ENCODE assay signal across 20 cellular contexts in the genomic region with DNA sequence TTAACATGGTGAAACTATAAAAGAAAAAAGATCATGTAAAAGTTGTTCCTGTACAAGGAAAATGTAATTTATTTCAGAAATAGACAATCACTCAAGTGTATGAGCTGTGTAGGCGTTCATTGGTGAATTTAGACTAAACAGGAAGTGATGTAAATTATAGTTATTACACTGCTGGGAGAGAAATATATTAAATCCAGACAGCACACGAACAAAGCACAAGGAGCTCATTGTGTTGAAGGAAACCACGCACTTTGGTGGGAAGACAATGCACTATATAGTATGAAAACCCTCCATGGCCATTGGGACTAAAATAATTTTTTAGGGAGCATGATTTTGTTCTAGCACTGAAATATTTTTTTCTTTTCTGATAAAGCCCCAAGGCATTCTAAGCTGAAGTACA.
DNase-seq lines count a peak whose midpoint lies in the region; ATAC-seq and TF ChIP-seq lines count a peak whose summit lies in the region.
"Had no signal": no experiment of that assay in that cellular context is flagged by ENCODE, and none has a peak within 500 bp of the region (broad histone marks: within the 10 kb centered on the region; RNA-seq: fewer than 3 reads in every experiment).

No MANE protein-coding gene starts in this region.

- no peak overlapping the region for H3K23ac ChIP-seq in trophoblast cell (ENCODE audit: low read length)

- no peaks in the 10 kb centered on the region for H3K79me1 ChIP-seq in trophoblast cell (ENCODE audit: low read length)

- peak overlapping the region; percentile 9 for H3K27ac Mint-ChIP-seq in activated CD8-positive, alpha-beta T cell treated with anti-CD3 and anti-CD28 coated beads for 36 hours
- H3K27ac Mint-ChIP-seq in activated CD8-positive, alpha-beta T cell treated with anti-CD3 and anti-CD28 coated beads, Interleukin-2, amount 10 ng/mL, durations not matched to agents 7 days and 5 days: no peak overlapping the region
- H3K27ac Mint-ChIP-seq in stimulated activated naive CD8-positive, alpha-beta T cell treated with anti-CD3 and anti-CD28 coated beads, Interleukin-15, amount 100 ng/mL, for 72 hours: peak overlapping the region in 1 of 2 donors; percentile 40
- H3K27ac Mint-ChIP-seq: CD4-positive, alpha-beta T cell had no signal

- intact Hi-C loops in activated CD8-positive, alpha-beta T cell treated with anti-CD3 and anti-CD28 coated beads for 36 hours (cut with micrococcal nuclease): no loop called here
- intact Hi-C loops in PC-3 (cut with micrococcal nuclease): no loop called here
- intact Hi-C loops in sciatic nerve (cut with DNase I): no loop called here

- H3K79me2 ChIP-seq in PC-3 (ENCODE audit: low read length) (no peaks in the 10 kb centered on the region), trophoblast cell (ENCODE audit: control insufficient read depth, insufficient read depth, low read length, poor library complexity) (no peaks in the 10 kb centered on the region)

- H3K9me2 ChIP-seq in PC-3 (replicated peaks; ENCODE audit: low read length): no peaks in the 10 kb centered on the region

- H2BK12ac ChIP-seq in trophoblast cell (ENCODE audit: low read length): no peak overlapping the region

- H3K4me1 Mint-ChIP-seq in activated CD8-positive, alpha-beta T cell treated with anti-CD3 and anti-CD28 coated beads for 36 hours (ENCODE audit: low read depth): no peaks in the 10 kb centered on the region
- no peaks in the 10 kb centered on the region for H3K4me1 Mint-ChIP-seq in activated CD8-positive, alpha-beta T cell treated with anti-CD3 and anti-CD28 coated beads, Interleukin-2, amount 10 ng/mL, durations not matched to agents 7 days and 5 days (ENCODE audit: low read depth)
- no peaks in the 10 kb centered on the region for H3K4me1 Mint-ChIP-seq in stimulated activated naive CD8-positive, alpha-beta T cell treated with anti-CD3 and anti-CD28 coated beads, Interleukin-15, amount 100 ng/mL, for 72 hours

- H3K27ac ChIP-seq in PC-3 (ENCODE audit: low read length): peak overlapping the region; percentile 35
- H3K27ac ChIP-seq in epithelial cell of prostate: peak overlapping the region; percentile 44
- H3K27ac ChIP-seq in trophoblast cell (ENCODE audit: low read depth, low read length): no peak overlapping the region

- no peaks in the 10 kb centered on the region for H3K36me3 ChIP-seq in PC-3 (ENCODE audit: low read depth, low read length)
- no peaks in the 10 kb centered on the region for H3K36me3 ChIP-seq in trophoblast cell (ENCODE audit: control insufficient read depth in 1 of 2, insufficient read depth in 2 of 2, low read length in 2 of 2)

- no peak overlapping the region for H3K4ac ChIP-seq in trophoblast cell (ENCODE audit: low read depth, low read length)

- no peak overlapping the region for H3K18ac ChIP-seq in trophoblast cell (ENCODE audit: low read length)

- H2AK5ac ChIP-seq in trophoblast cell (ENCODE audit: low read length): no peak overlapping the region

- no peaks in the 10 kb centered on the region for H3K27me3 Mint-ChIP-seq in activated CD8-positive, alpha-beta T cell treated with anti-CD3 and anti-CD28 coated beads for 36 hours
- no peaks in the 10 kb centered on the region for H3K27me3 Mint-ChIP-seq in activated CD8-positive, alpha-beta T cell treated with anti-CD3 and anti-CD28 coated beads, Interleukin-2, amount 10 ng/mL, durations not matched to agents 7 days and 5 days (ENCODE audit: low read depth)
- H3K27me3 Mint-ChIP-seq in stimulated activated naive CD8-positive, alpha-beta T cell treated with anti-CD3 and anti-CD28 coated beads, Interleukin-15, amount 100 ng/mL, for 72 hours: no peaks in the 10 kb centered on the region
- H3K27me3 Mint-ChIP-seq: CD4-positive, alpha-beta T cell had no signal

- no peak overlapping the region for H4K91ac ChIP-seq in trophoblast cell (ENCODE audit: low read depth, low read length)

- H2BK120ac ChIP-seq in trophoblast cell (ENCODE audit: insufficient read depth, low read length, poor library complexity): no peak overlapping the region

- H2BK5ac ChIP-seq in trophoblast cell (ENCODE audit: low read depth, low read length, poor library complexity): no peak overlapping the region

- no peaks in the 10 kb centered on the region for H3F3A ChIP-seq in PC-3 (ENCODE audit: low read length, unreplicated experiment)

- TF ChIP-seq CTCF in activated CD8-positive, alpha-beta T cell treated with anti-CD3 and anti-CD28 coated beads for 36 hours (IDR thresholded peaks at IDR 0.05): no peak
- TF ChIP-seq CTCF in PC-3 (conservative IDR thresholded peaks at IDR 0.05; ENCODE audit: low read depth, low read length): no peak

- H3K4me3 ChIP-seq in PC-3 (ENCODE audit: low read length) (no peak overlapping the region), trophoblast cell (ENCODE audit: low read depth, low read length) (no peak overlapping the region)
- H3K4me3 ChIP-seq: GM12878, GM23338, K562 had no signal

- no peaks in the 10 kb centered on the region for H4K20me1 ChIP-seq in PC-3 (ENCODE audit: low read length)

- H4K12ac ChIP-seq in trophoblast cell (ENCODE audit: low read depth, low read length): no peak overlapping the region

- H3K4me2 ChIP-seq in PC-3 (ENCODE audit: low read length) (no peak overlapping the region), trophoblast cell (ENCODE audit: low read length) (no peak overlapping the region)
- H3K4me2 ChIP-seq: GM23338 had no signal

- no peak overlapping the region for H4K8ac ChIP-seq in trophoblast cell (ENCODE audit: low read depth, low read length)

- no peak for ATAC-seq in activated CD8-positive, alpha-beta T cell treated with anti-CD3 and anti-CD28 coated beads for 36 hours
- ATAC-seq in activated CD8-positive, alpha-beta T cell treated with anti-CD3 and anti-CD28 coated beads, Interleukin-2, amount 10 ng/mL, durations not matched to agents 7 days and 5 days: no peak
- ATAC-seq in PC-3 (no peak), sciatic nerve (peak; percentile 58)
- no peak for ATAC-seq in stimulated activated naive CD8-positive, alpha-beta T cell treated with anti-CD3 and anti-CD28 coated beads, Interleukin-15, amount 100 ng/mL, for 72 hours
- ATAC-seq: GM12878, GM23338, K562 had no signal

- no TSS peak for BruUV-seq in PC-3 (replicated peaks; lab: Mats Ljungman, UMichigan)

- H3K9me3 ChIP-seq in PC-3 (ENCODE audit: low read length) (no peaks in the 10 kb centered on the region), trophoblast cell (ENCODE audit: insufficient read depth, low read depth, low read length) (no peaks in the 10 kb centered on the region)

- H2AFZ ChIP-seq in PC-3 (ENCODE audit: low read length) (no peak overlapping the region), trophoblast cell (ENCODE audit: insufficient read depth, low read length, poor library complexity) (no peak overlapping the region)
- H2AFZ ChIP-seq: GM23338 had no signal

- WGBS in trophoblast cell (ENCODE audit: extremely low coverage, insufficient coverage, insufficient read length): no CpG with 5 or more reads among the region's 3 CpGs

- no peak for DNase-seq in activated CD8-positive, alpha-beta T cell treated with anti-CD3 and anti-CD28 coated beads for 36 hours
- no peak for DNase-seq in activated CD8-positive, alpha-beta T cell treated with anti-CD3 and anti-CD28 coated beads, Interleukin-2, amount 10 ng/mL, durations not matched to agents 7 days and 5 days
- DNase-seq in PC-3: no peak
- DNase-seq in epithelial cell of prostate (ENCODE audit: low read depth, low spot score): no peak
- DNase-seq in sciatic nerve (ENCODE audit: low spot score): no peak
- DNase-seq in stimulated activated naive CD8-positive, alpha-beta T cell treated with anti-CD3 and anti-CD28 coated beads, Interleukin-15, amount 100 ng/mL, for 72 hours: no peak
- DNase-seq in iPS-NIHi7 (ENCODE audit: extremely low spot score): no peak
- no peak for DNase-seq in trophoblast cell
- DNase-seq: Calu3; CD4-positive, alpha-beta T cell; HCEC 1CT; NCI-H1105 treated with DMSO at 0.1 percent for 48 hours; NCI-H1694; NCI-H2081 treated with DMSO at 0.1 percent for 48 hours; NCI-H774; RPMI8226; SHP77 treated with DMSO at 0.1 percent for 48 hours had no signal

- no peaks in the 10 kb centered on the region for H3K27me3 ChIP-seq in PC-3 (ENCODE audit: low read length)
- no peaks in the 10 kb centered on the region for H3K27me3 ChIP-seq in trophoblast cell (ENCODE audit: insufficient read depth, low read length)

- POLR2A ChIA-PET in activated CD8-positive, alpha-beta T cell treated with anti-CD3 and anti-CD28 coated beads for 36 hours (lab: Charles Lee): no interaction called here
- POLR2A ChIA-PET in activated CD8-positive, alpha-beta T cell treated with anti-CD3 and anti-CD28 coated beads, Interleukin-2, amount 10 ng/mL, durations not matched to agents 7 days and 5 days (lab: Charles Lee): no interaction called here
- POLR2A ChIA-PET in PC-3 (lab: Charles Lee; ENCODE audit: unreplicated experiment): no interaction called here

- no peaks in the 10 kb centered on the region for H3K9me3 Mint-ChIP-seq in activated CD8-positive, alpha-beta T cell treated with anti-CD3 and anti-CD28 coated beads for 36 hours
- H3K9me3 Mint-ChIP-seq in activated CD8-positive, alpha-beta T cell treated with anti-CD3 and anti-CD28 coated beads, Interleukin-2, amount 10 ng/mL, durations not matched to agents 7 days and 5 days (ENCODE audit: insufficient read depth): no peaks in the 10 kb centered on the region
- no peaks in the 10 kb centered on the region for H3K9me3 Mint-ChIP-seq in stimulated activated naive CD8-positive, alpha-beta T cell treated with anti-CD3 and anti-CD28 coated beads, Interleukin-15, amount 100 ng/mL, for 72 hours
- H3K9me3 Mint-ChIP-seq: CD4-positive, alpha-beta T cell; GM23338 had no signal

- CTCF ChIA-PET in activated CD8-positive, alpha-beta T cell treated with anti-CD3 and anti-CD28 coated beads for 36 hours (lab: Charles Lee): interaction anchor here (1.5 kb wide), 1 partner anchor 18 kb away, joined by 3 read pairs; no protein-coding TSS in a partner anchor
- CTCF ChIA-PET in activated CD8-positive, alpha-beta T cell treated with anti-CD3 and anti-CD28 coated beads, Interleukin-2, amount 10 ng/mL, durations not matched to agents 7 days and 5 days (lab: Charles Lee): no interaction called here
- CTCF ChIA-PET in PC-3 (lab: Charles Lee): interaction anchor here (0.7 kb wide), 1 partner anchor 844 kb away, joined by 4 read pairs; no protein-coding TSS in a partner anchor

- peaks cover 9% of the 10 kb centered on the region for H3K4me1 ChIP-seq in PC-3 (ENCODE audit: insufficient read depth, low read length)
- H3K4me1 ChIP-seq in trophoblast cell (ENCODE audit: control insufficient read depth in 1 of 2, insufficient read depth in 2 of 2, low read length in 2 of 2): no peaks in the 10 kb centered on the region

- peaks cover 7% of the 10 kb centered on the region for H3K36me3 Mint-ChIP-seq in activated CD8-positive, alpha-beta T cell treated with anti-CD3 and anti-CD28 coated beads for 36 hours (ENCODE audit: low read depth)
- peaks cover 5% of the 10 kb centered on the region for H3K36me3 Mint-ChIP-seq in activated CD8-positive, alpha-beta T cell treated with anti-CD3 and anti-CD28 coated beads, Interleukin-2, amount 10 ng/mL, durations not matched to agents 7 days and 5 days (ENCODE audit: low read depth)

- H3K4me3 Mint-ChIP-seq in activated CD8-positive, alpha-beta T cell treated with anti-CD3 and anti-CD28 coated beads for 36 hours: no peak overlapping the region
- no peak overlapping the region for H3K4me3 Mint-ChIP-seq in activated CD8-positive, alpha-beta T cell treated with anti-CD3 and anti-CD28 coated beads, Interleukin-2, amount 10 ng/mL, durations not matched to agents 7 days and 5 days
- no peak overlapping the region for H3K4me3 Mint-ChIP-seq in stimulated activated naive CD8-positive, alpha-beta T cell treated with anti-CD3 and anti-CD28 coated beads, Interleukin-15, amount 100 ng/mL, for 72 hours
- H3K4me3 Mint-ChIP-seq: CD4-positive, alpha-beta T cell; GM23338 had no signal

- H3K14ac ChIP-seq in trophoblast cell (ENCODE audit: low read length): no peak overlapping the region

- H3K9ac ChIP-seq in PC-3 (ENCODE audit: low read length) (no peak overlapping the region), trophoblast cell (ENCODE audit: low read length) (no peak overlapping the region)
